In genomic region chr6:33593414-33593727, GRCh38 we compare ENCODE assay signal across 1 cellular context.
A peak's percentile ranks its signal among the peaks of the same experiment; 100 is the strongest.
TF ChIP-seq lines count a peak whose summit lies in the region.

No MANE protein-coding gene starts in this region.

TF ChIP-seq in GM12878, 131 proteins besides CTCF, POLR2A, EP300 and RAD21:
- TF ChIP-seq SP1 (IDR thresholded peaks at IDR 0.05; ENCODE audit: low read depth, low read length): no peak
- TF ChIP-seq STAT3 (IDR thresholded peaks at IDR 0.05; ENCODE audit: low read depth, low read length): no peak
- TF ChIP-seq ZSCAN29 (IDR thresholded peaks at IDR 0.05): no peak
- TF ChIP-seq EED (IDR thresholded peaks at IDR 0.05; ENCODE audit: low read depth): peak; percentile 61
- TF ChIP-seq HDGF (IDR thresholded peaks at IDR 0.05): peak; percentile 69; the same call in 1 of the 2 replicates
